In the genomic region with DNA sequence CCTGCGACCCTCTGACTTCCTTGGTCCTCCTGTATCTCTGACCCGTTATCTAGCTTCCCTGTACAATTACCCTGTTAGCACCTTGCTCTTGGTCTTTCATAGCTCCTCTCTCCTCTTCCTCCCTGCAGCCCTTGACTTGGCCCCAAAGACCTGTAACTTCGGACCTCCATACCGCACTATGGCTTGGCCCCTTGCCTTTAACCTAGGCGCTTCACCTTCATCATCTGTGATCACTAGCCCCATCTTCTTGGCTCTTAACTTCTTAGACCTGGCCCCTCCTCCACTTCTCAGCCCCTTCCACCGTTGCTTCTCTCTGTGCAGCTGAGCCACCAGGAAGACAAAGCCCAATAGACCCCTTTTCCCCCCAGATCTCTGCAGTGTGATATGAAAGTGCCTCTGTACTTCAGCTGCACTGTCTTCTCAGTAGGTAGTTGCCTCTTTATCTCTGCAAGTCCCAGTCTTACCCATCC, we compare ENCODE assay signal across 1 cellular context.
TF ChIP-seq lines count a peak whose summit lies in the region.

No MANE protein-coding gene starts in this region.

TF ChIP-seq in endothelial cell of umbilical vein, 7 proteins besides CTCF, POLR2A, EP300 and RAD21 (continued from another document):
- TF ChIP-seq EZH2 (IDR thresholded peaks at IDR 0.05; ENCODE audit: borderline replicate concordance, low read depth, low read length, severe bottlenecking) (no peak), POLR2AphosphoS5 (IDR thresholded peaks at IDR 0.05; ENCODE audit: insufficient read depth, low read depth, low read length) (no peak), JUN (IDR thresholded peaks at IDR 0.05; ENCODE audit: borderline replicate concordance, insufficient read depth, insufficient read length, low read depth) (no peak), MYC (IDR thresholded peaks at IDR 0.05; ENCODE audit: low read depth, low read length) (no peak)
TF ChIP-seq in endothelial cell of umbilical vein: peak in this region for 0.
